In genomic region chr17:27914382-27914781, GRCh38 we compare ENCODE assay signal across 37 cellular contexts. TPM values are rescaled to one million over a fixed set of nuclear protein-coding genes. Genes with fewer than 3 reads are reported as not detected.
DNase-seq lines count a peak whose midpoint lies in the region; ATAC-seq, FAIRE-seq and TF ChIP-seq lines count a peak whose summit lies in the region.
"Had no signal": no experiment of that assay in that cellular context is flagged by ENCODE, and none has a peak within 500 bp of the region (broad histone marks: within the 10 kb centered on the region; RNA-seq: fewer than 3 reads in every experiment).

No MANE protein-coding gene starts in this region.

- POLR2A ChIA-PET in K562 (lab: Yijun Ruan, JAX): interaction anchor here (0.9 to 1.4 kb wide), 2 partner anchors 14 to 54 kb away, joined by 3 to 4 read pairs; no protein-coding TSS in a partner anchor

- H2BK15ac ChIP-seq in neuronal stem cell (ENCODE audit: low read length): no peak overlapping the region

- H4K91ac ChIP-seq in neuronal stem cell (ENCODE audit: low read depth, low read length, poor library complexity): no peak overlapping the region

- no peaks in the 10 kb centered on the region for H3K9me3 Mint-ChIP-seq in endodermal cell
- H3K9me3 Mint-ChIP-seq: CD14-positive monocyte; CD4-positive, alpha-beta memory T cell; CD4-positive, alpha-beta T cell; CD8-positive, alpha-beta T cell had no signal

- H2BK5ac ChIP-seq in neuronal stem cell (ENCODE audit: low read length): no peak overlapping the region

- no peaks in the 10 kb centered on the region for H3K9me1 ChIP-seq in K562 (ENCODE audit: control insufficient read depth, insufficient read depth, low read length)

- H3K9me3 ChIP-seq in K562 (replicated peaks; ENCODE audit: control insufficient read depth, insufficient read depth, low read depth, low read length) (no peaks in the 10 kb centered on the region), endodermal cell (ENCODE audit: control insufficient read depth, low read length) (no peaks in the 10 kb centered on the region), neuronal stem cell (replicated peaks in 1 of 2; ENCODE audit: control insufficient read depth in 2 of 2, insufficient read depth in 1 of 2, low read depth in 1 of 2, low read length in 2 of 2) (no peaks in the 10 kb centered on the region), thyroid gland (no peaks in the 10 kb centered on the region)
- H3K9me3 ChIP-seq: A549; BE2C; BLaER1; BLaER1 treated with 17β-estradiol and CSF1 and Interleukin-3, amounts not matched to agents 10 nM and 100 nM; Caco-2 had no signal

- H3K4me1 ChIP-seq in K562 (replicated peaks in 1 of 2; ENCODE audit: control insufficient read depth in 2 of 2, insufficient read depth in 2 of 2, low read length in 2 of 2) (no peaks in the 10 kb centered on the region; a peak in 1 of 5 replicates), endodermal cell (ENCODE audit: control insufficient read depth, insufficient read depth, low read length) (peaks cover 7% of the 10 kb centered on the region), neuronal stem cell (ENCODE audit: control insufficient read depth in 2 of 2, insufficient read depth in 1 of 2, low read depth in 1 of 2, low read length in 2 of 2) (peaks cover 2 to 3% of the 10 kb centered on the region in 2 donors), thyroid gland (no peaks in the 10 kb centered on the region)
- H3K4me1 ChIP-seq: A549; BE2C; BLaER1; BLaER1 treated with 17β-estradiol and CSF1 and Interleukin-3, amounts not matched to agents 10 nM and 100 nM; Caco-2 had no signal

- no peaks in the 10 kb centered on the region for H4K20me1 ChIP-seq in K562 (replicated peaks; ENCODE audit: control insufficient read depth, insufficient read depth, low read length)
- H4K20me1 ChIP-seq: BLaER1; BLaER1 treated with 17β-estradiol and CSF1 and Interleukin-3, amounts not matched to agents 10 nM and 100 nM had no signal

- no peak for TF ChIP-seq RAD21 in K562 (CRISPR knock-in tag; conservative IDR thresholded peaks at IDR 0.05 in 1 of 2, IDR thresholded peaks at IDR 0.05 in 1 of 2)

- no peak overlapping the region for H2AK5ac ChIP-seq in neuronal stem cell (ENCODE audit: low read depth, low read length)

- H3K36me3 ChIP-seq in K562 (ENCODE audit: control insufficient read depth, insufficient read depth, low read length) (no peaks in the 10 kb centered on the region), endodermal cell (ENCODE audit: control insufficient read depth, insufficient read depth, low read length) (no peaks in the 10 kb centered on the region), neuronal stem cell (replicated peaks in 1 of 2; ENCODE audit: control insufficient read depth in 2 of 2, insufficient read depth in 2 of 2, low read length in 2 of 2) (no peaks in the 10 kb centered on the region), thyroid gland (no peaks in the 10 kb centered on the region)
- H3K36me3 ChIP-seq: BE2C; BLaER1; BLaER1 treated with 17β-estradiol and CSF1 and Interleukin-3, amounts not matched to agents 10 nM and 100 nM had no signal

- H3K27ac ChIP-seq in K562 (ENCODE audit: extremely low read depth, low read depth, low read length) (no peak overlapping the region), endodermal cell (ENCODE audit: low read depth, low read length) (no peak overlapping the region), neuronal stem cell (replicated peaks; ENCODE audit: low read length) (no peak overlapping the region), thyroid gland (no peak overlapping the region)
- H3K27ac ChIP-seq: 22Rv1; A549; BLaER1; BLaER1 treated with 17β-estradiol and CSF1 and Interleukin-3, amounts not matched to agents 10 nM and 100 nM; C4-2B had no signal

- BruUV-seq in K562 (replicated peaks; lab: Mats Ljungman, UMichigan): no TSS peak

- ATAC-seq in K562 (peak; percentile 59), HG02938 (IDR thresholded peaks at IDR 0.05; ENCODE audit: unreplicated experiment) (no peak)
- ATAC-seq: A549; CD8-positive, alpha-beta T cell had no signal

- H3K27me3 Mint-ChIP-seq in endodermal cell (ENCODE audit: insufficient read depth): peaks cover 92% of the 10 kb centered on the region

- no peak overlapping the region for H2BK120ac ChIP-seq in neuronal stem cell (ENCODE audit: low read depth, low read length)

- H3K27me3 ChIP-seq in K562 (ENCODE audit: control insufficient read depth in 2 of 2, insufficient read depth in 2 of 2, low read length in 2 of 2): no peaks in the 10 kb centered on the region
- H3K27me3 ChIP-seq in endodermal cell (ENCODE audit: control insufficient read depth, insufficient read depth, low read length, poor library complexity, severe bottlenecking): peaks cover 68% of the 10 kb centered on the region
- peaks cover 0 to 32% (median 0%) of the 10 kb centered on the region in 3 experiments for H3K27me3 ChIP-seq in neuronal stem cell (ENCODE audit: control insufficient read depth in 3 of 3, insufficient read depth in 3 of 3, low read depth in 1 of 3, low read length in 3 of 3)
- no peaks in the 10 kb centered on the region for H3K27me3 ChIP-seq in thyroid gland
- H3K27me3 ChIP-seq: BE2C; BLaER1; BLaER1 treated with 17β-estradiol and CSF1 and Interleukin-3, amounts not matched to agents 10 nM and 100 nM had no signal

- no peak overlapping the region for H3K9ac ChIP-seq in K562 (ENCODE audit: insufficient read depth in 1 of 2, low read depth in 2 of 2, low read length in 2 of 2)
- no peak overlapping the region for H3K9ac ChIP-seq in endodermal cell (ENCODE audit: extremely low read depth, low read length, poor library complexity, severe bottlenecking)
- H3K9ac ChIP-seq in neuronal stem cell (ENCODE audit: low read depth, low read length, poor library complexity): no peak overlapping the region
- H3K9ac ChIP-seq: BLaER1; BLaER1 treated with 17β-estradiol and CSF1 and Interleukin-3, amounts not matched to agents 10 nM and 100 nM had no signal

- no peak overlapping the region for H2BK12ac ChIP-seq in neuronal stem cell (ENCODE audit: low read length)

- no peak overlapping the region for H3K14ac ChIP-seq in neuronal stem cell (ENCODE audit: low read length)

- H2AFZ ChIP-seq in K562 (ENCODE audit: low read depth, low read length): peak overlapping the region; percentile 52; the same call in 1 of the 2 replicates
- H2AFZ ChIP-seq in neuronal stem cell (ENCODE audit: low read length): no peak overlapping the region

- no peak overlapping the region for H4K8ac ChIP-seq in neuronal stem cell (ENCODE audit: low read depth, low read length)

- TF ChIP-seq POLR2A in K562 (conservative IDR thresholded peaks at IDR 0.05) (no peak), thyroid gland (IDR thresholded peaks at IDR 0.05) (no peak)

- no peak overlapping the region for H3K4ac ChIP-seq in neuronal stem cell (ENCODE audit: low read length)

- no peak overlapping the region for H3K23ac ChIP-seq in neuronal stem cell (ENCODE audit: low read depth, low read length, poor library complexity)

- in situ Hi-C loops in K562 (cut with MboI): no loop called here

- CTCF ChIA-PET in K562 (lab: Yijun Ruan, JAX; ENCODE audit: low intra/inter-chr PET ratio): no interaction called here

- H3K79me1 ChIP-seq in neuronal stem cell (ENCODE audit: low read depth, low read length): no peaks in the 10 kb centered on the region

- FAIRE-seq in K562 (lab: Jason Lieb, UNC): no peak
- FAIRE-seq: A204.1, A549, D721Med had no signal

- intact Hi-C loops in K562 (cut with micrococcal nuclease) (no loop called here), thyroid gland (cut with DNase I) (loop anchor here (10.0 kb wide), 1 partner anchor 90 kb away; no protein-coding TSS in a partner anchor)

- H3K27ac Mint-ChIP-seq in endodermal cell: no peak overlapping the region
- H3K27ac Mint-ChIP-seq: B cell; CD14-positive monocyte; CD4-positive, alpha-beta memory T cell; CD4-positive, alpha-beta T cell; CD4-positive, CD25-positive, alpha-beta regulatory T cell; CD8-positive, alpha-beta memory T cell; CD8-positive, alpha-beta T cell had no signal

- no peak for DNase-seq in K562 (ENCODE audit: extremely low read depth in 1 of 4, low spot score in 3 of 4)
- no peak for DNase-seq in endodermal cell
- no peak for DNase-seq in neuronal stem cell (ENCODE audit: low spot score)
- peak; percentile 45 to 54 for DNase-seq in thyroid gland
- no peak for DNase-seq in stimulated activated CD8-positive, alpha-beta memory T cell treated with anti-CD3 and anti-CD28 coated beads, Interleukin-4, amount 100 ng/mL, for 48 hours
- DNase-seq in middle frontal gyrus (ENCODE audit: extremely low spot score, low spot score): no peak
- no peak for DNase-seq in GM10266 (ENCODE audit: extremely low spot score)
- DNase-seq: 8988T; ACHN; AML-193; BE2C; C1 segment of cervical spinal cord; Calu3; CD4-positive, alpha-beta memory T cell; CD4-positive, alpha-beta T cell; CD4-positive, CD25-positive, alpha-beta regulatory T cell; CD8-positive, alpha-beta memory T cell; CD8-positive, alpha-beta T cell; COR-L47; DMS 273 treated with DMSO at 0.1 percent for 48 hours; DMS153; DMS53; DMS79; DMS79 treated with DMSO at 0.1 percent for 48 hours; DND-41; EL had no signal

- peak overlapping the region; percentile 49 for H3K18ac ChIP-seq in neuronal stem cell (ENCODE audit: low read length)

- H3K4me3 ChIP-seq in K562 (no peak overlapping the region), endodermal cell (ENCODE audit: low read length) (no peak overlapping the region), neuronal stem cell (ENCODE audit: low read length in 2 of 2) (no peak overlapping the region), thyroid gland (replicated peaks in 1 of 3) (no peak overlapping the region)
- H3K4me3 ChIP-seq: A549; BLaER1; BLaER1 treated with 17β-estradiol and CSF1 and Interleukin-3, amounts not matched to agents 10 nM and 100 nM had no signal

- no peak for TF ChIP-seq EP300 in K562 (IDR thresholded peaks at IDR 0.05; ENCODE audit: low read length)

- H3K4me2 ChIP-seq in K562 (ENCODE audit: insufficient read depth, low read length) (no peak overlapping the region), neuronal stem cell (ENCODE audit: insufficient read depth, low read length, poor library complexity, severe bottlenecking) (no peak overlapping the region)
- H3K4me2 ChIP-seq: A549; BLaER1; BLaER1 treated with 17β-estradiol and CSF1 and Interleukin-3, amounts not matched to agents 10 nM and 100 nM had no signal

- 55% methylated on average over 7 of the region's 7 CpGs for WGBS in K562 (ENCODE audit: insufficient coverage, low coverage, missing lambda C conversion rate)
- 61 to 62% methylated on average over 7 of the region's 7 CpGs for WGBS in endodermal cell (ENCODE audit: insufficient coverage in 1 of 2, insufficient read length in 1 of 2), 2 experiments
- no CpG with 5 or more reads among the region's 7 CpGs for WGBS in neuronal stem cell (ENCODE audit: extremely low coverage in 2 of 2, insufficient read length in 2 of 2, insufficient replicate concordance in 1 of 2), 2 donors
- WGBS in thyroid gland, 2 donors: 30 to 40% methylated on average over 7 of the region's 7 CpGs

- H3K4me3 Mint-ChIP-seq in endodermal cell: no peak overlapping the region
- H3K4me3 Mint-ChIP-seq: B cell; CD14-positive monocyte; CD4-positive, alpha-beta memory T cell; CD4-positive, alpha-beta T cell; CD4-positive, CD25-positive, alpha-beta regulatory T cell; CD8-positive, alpha-beta memory T cell; CD8-positive, alpha-beta T cell had no signal

- H3K4me1 Mint-ChIP-seq in endodermal cell: peaks cover 22% of the 10 kb centered on the region
- H3K4me1 Mint-ChIP-seq: B cell; CD14-positive monocyte; CD4-positive, alpha-beta memory T cell; CD4-positive, CD25-positive, alpha-beta regulatory T cell; CD8-positive, alpha-beta memory T cell had no signal

- TF ChIP-seq CTCF in K562 (IDR thresholded peaks at IDR 0.05 in 2 of 3, conservative IDR thresholded peaks at IDR 0.05 in 1 of 3; ENCODE audit: insufficient read depth in 2 of 3, low read depth in 1 of 3, low read length in 3 of 3): 0 out of 6 replicates have a peak, but pooled peaks of 1 of the 3 experiments have one; percentile 5
- peak; percentile 36 for TF ChIP-seq CTCF in endodermal cell (conservative IDR thresholded peaks at IDR 0.05)
- TF ChIP-seq CTCF in thyroid gland (IDR thresholded peaks at IDR 0.05): peak in 3 of 6 experiments; percentile 22 to 29 (median 25)
- TF ChIP-seq CTCF in GM10266 (IDR thresholded peaks at IDR 0.05; ENCODE audit: control insufficient read depth, insufficient read depth, low read depth, missing control alignments): no peak

- H3K36me3 Mint-ChIP-seq in endodermal cell (ENCODE audit: low read depth): no peaks in the 10 kb centered on the region
- H3K36me3 Mint-ChIP-seq: CD14-positive monocyte; CD4-positive, alpha-beta memory T cell; CD4-positive, CD25-positive, alpha-beta regulatory T cell; CD8-positive, alpha-beta memory T cell; CD8-positive, alpha-beta T cell had no signal

- no peaks in the 10 kb centered on the region for H3K79me2 ChIP-seq in K562 (ENCODE audit: control insufficient read depth, insufficient read depth, low read length)

RNA-seq across cellular contexts. Expression of gene LYRM9, which starts 21.2 kb away (rescaled TPM):
- total RNA-seq in K562 (2011; cell fraction: chromatin; rRNA removed; ENCODE audit: low replicate concordance): 5.1 and 6.8 TPM in 2 replicates
- total RNA-seq in K562 (2011; cell fraction: nucleolus; rRNA removed): 2.4 and 2.8 TPM in 2 replicates
- total RNA-seq in K562 (2011; cell fraction: nucleoplasm; rRNA removed): 5.9 and 11.5 TPM in 2 replicates
- total RNA-seq in K562 (2014; rRNA removed): 1.6 and 3.2 TPM in 2 replicates
- 0.89 and 0.98 TPM in 2 replicates for total RNA-seq in K562 (2014; rRNA removed; fragmentation: Illumina TruSeq; extraction: Trizol)
- 1.2 and 1.4 TPM in 2 replicates for total RNA-seq in K562 (2015; rRNA removed; fragmentation: Illumina TruSeq; extraction: Trizol)
- 1.1 and 1.8 TPM in 2 replicates for total RNA-seq in K562 (2021)
- 4.1 and 4.7 TPM in 2 replicates for polyA plus RNA-seq in K562 (2011; rRNA removed)
- 4.5 and 4.7 TPM in 2 replicates for polyA plus RNA-seq in K562 (2011; cell fraction: cytosol; rRNA removed)
- polyA plus RNA-seq in K562 (2011; cell fraction: nucleus; rRNA removed): 7.3 and 7.6 TPM in 2 replicates
- 3.0 and 7.0 TPM in 2 replicates for polyA plus RNA-seq in K562 (2012)
- 1.3 and 1.9 TPM in 2 replicates for polyA plus RNA-seq in K562 (2014; fragmentation: Illumina TruSeq; extraction: Trizol)
- polyA plus RNA-seq in K562 (2014; fragmentation: Nextera tagmentation; extraction: Ambion mirVana): 1 to 10 TPM; 1.0 to 1.8 TPM
- 2.7 and 3.3 TPM in 2 replicates for polyA plus RNA-seq in K562 (2014; rRNA removed)
- polyA minus RNA-seq in K562 (2011; rRNA and poly(A)+ RNA removed): 1.2 and 1.4 TPM in 2 replicates
- polyA minus RNA-seq in K562 (2011; cell fraction: cytosol; rRNA and poly(A)+ RNA removed): 0.57 TPM in 1 of 2 replicates, not detected in the other
- polyA minus RNA-seq in K562 (2011; cell fraction: nucleus; rRNA and poly(A)+ RNA removed): 1.1 and 1.8 TPM in 2 replicates
- 1 to 10 TPM; 5.8 to 8.3 TPM for total RNA-seq in endodermal cell
- polyA plus RNA-seq in endodermal cell (2013, experiment 1 of 2): 8.6 TPM
- 6.6 TPM for polyA plus RNA-seq in endodermal cell (2013, experiment 2 of 2)
- 12.5 TPM for polyA plus RNA-seq in neuronal stem cell (2013, experiment 1 of 2)
- 11.8 TPM for polyA plus RNA-seq in neuronal stem cell (2013, experiment 2 of 2)
- 10 to 100 TPM; 25.5 to 52.7 (median 46.4) TPM for total RNA-seq in thyroid gland

Comparison
In these comparisons a context has a peak if more than half of its experiments do, and no peak if none do; other contexts are left out.
1. DNase-seq: peak in thyroid gland (2 of 2); none in K562 (0 of 4), endodermal cell (single experiment), neuronal stem cell (single experiment), stimulated activated CD8-positive, alpha-beta memory T cell treated with anti-CD3 and anti-CD28 coated beads, Interleukin-4, amount 100 ng/mL, for 48 hours (single experiment), middle frontal gyrus (single experiment) and GM10266 (single experiment).